In genomic region chr22:32844251-32844650, GRCh38 we compare ENCODE assay signal across 16 cellular contexts. TPM values are rescaled to one million over a fixed set of nuclear protein-coding genes. Genes with fewer than 3 reads are reported as not detected.
DNase-seq lines count a peak whose midpoint lies in the region; ATAC-seq and TF ChIP-seq lines count a peak whose summit lies in the region.
"Had no signal": no experiment of that assay in that cellular context is flagged by ENCODE, and none has a peak within 500 bp of the region (broad histone marks: within the 10 kb centered on the region; RNA-seq: fewer than 3 reads in every experiment).

No MANE protein-coding gene starts in this region.

- H3K4me3 ChIP-seq in GM23248, result no peak overlapping the region
- H3K4me3 ChIP-seq: GM23338 had no signal

- DNase-seq in DMS153 (lab: John Stamatoyannopoulos, UW), result peak; percentile 24
- no peak for DNase-seq in GM23248
- DNase-seq in activated T-helper 1 cell treated with anti-CD3 and anti-CD28 coated beads, Interleukin-12 subunit alpha, Interleukin-12 subunit beta, Interleukin-2, Interleukin-4 antibody, amounts not matched to agents 30 ng/mL and 10 ng/mL and 1 ng/mL, durations not matched to agents 14 hours and 24 hours and 36 hours (ENCODE audit: low spot score), result no peak
- no peak for DNase-seq in germinal center (ENCODE audit: low spot score)
- DNase-seq: ACHN; BE2C; Caco-2; CD4-positive, alpha-beta T cell; DMS79 treated with DMSO at 0.1 percent for 48 hours; GF-D8; HCEC 1CT had no signal

- no peak overlapping the region for H3K4me3 Mint-ChIP-seq in nephron
- H3K4me3 Mint-ChIP-seq in activated T-helper 1 cell treated with anti-CD3 and anti-CD28 coated beads, Interleukin-12 subunit alpha, Interleukin-12 subunit beta, Interleukin-2, Interleukin-4 antibody, amounts not matched to agents 30 ng/mL and 10 ng/mL and 1 ng/mL, durations not matched to agents 14 hours and 24 hours and 36 hours, result no peak overlapping the region
- H3K4me3 Mint-ChIP-seq: CD4-positive, alpha-beta T cell; GM23338 had no signal

- H3K27me3 ChIP-seq in GM23248 (replicated peaks; ENCODE audit: insufficient read depth), result no peaks in the 10 kb centered on the region
- H3K27me3 ChIP-seq: BE2C had no signal

- no peak for ATAC-seq in GM18861 (IDR thresholded peaks at IDR 0.05; ENCODE audit: unreplicated experiment)
- ATAC-seq: GM23338 had no signal

- peaks cover 37% of the 10 kb centered on the region for H3K36me3 ChIP-seq in GM23248 (ENCODE audit: low read depth)
- H3K36me3 ChIP-seq: BE2C had no signal

- H3K9me3 Mint-ChIP-seq in nephron, result no peaks in the 10 kb centered on the region
- H3K9me3 Mint-ChIP-seq in activated T-helper 1 cell treated with anti-CD3 and anti-CD28 coated beads, Interleukin-12 subunit alpha, Interleukin-12 subunit beta, Interleukin-2, Interleukin-4 antibody, amounts not matched to agents 30 ng/mL and 10 ng/mL and 1 ng/mL, durations not matched to agents 14 hours and 24 hours and 36 hours, result no peaks in the 10 kb centered on the region
- H3K9me3 Mint-ChIP-seq: CD4-positive, alpha-beta T cell; GM23338 had no signal

- no peak overlapping the region for H3K9ac ChIP-seq in GM23248

- H3K79me2 ChIP-seq in GM23248 (ENCODE audit: insufficient read depth), result peaks cover 100% of the 10 kb centered on the region

- no peak for TF ChIP-seq CTCF in nephron (IDR thresholded peaks at IDR 0.05; ENCODE audit: unreplicated experiment in 3 of 3)

- H3K4me1 Mint-ChIP-seq in nephron, result peaks cover 84% of the 10 kb centered on the region
- H3K4me1 Mint-ChIP-seq in activated T-helper 1 cell treated with anti-CD3 and anti-CD28 coated beads, Interleukin-12 subunit alpha, Interleukin-12 subunit beta, Interleukin-2, Interleukin-4 antibody, amounts not matched to agents 30 ng/mL and 10 ng/mL and 1 ng/mL, durations not matched to agents 14 hours and 24 hours and 36 hours (ENCODE audit: low read depth), result no peaks in the 10 kb centered on the region

- H3K27me3 Mint-ChIP-seq in nephron (ENCODE audit: low read depth), result no peaks in the 10 kb centered on the region
- peaks cover 6% of the 10 kb centered on the region for H3K27me3 Mint-ChIP-seq in activated T-helper 1 cell treated with anti-CD3 and anti-CD28 coated beads, Interleukin-12 subunit alpha, Interleukin-12 subunit beta, Interleukin-2, Interleukin-4 antibody, amounts not matched to agents 30 ng/mL and 10 ng/mL and 1 ng/mL, durations not matched to agents 14 hours and 24 hours and 36 hours (ENCODE audit: insufficient read depth)

- no peaks in the 10 kb centered on the region for H3K9me3 ChIP-seq in GM23248 (ENCODE audit: low read depth)
- H3K9me3 ChIP-seq: BE2C, Caco-2 had no signal

- peaks cover 58% of the 10 kb centered on the region for H4K20me1 ChIP-seq in GM23248 (ENCODE audit: insufficient read depth)

- 88 to 100% methylated on average over 1 of the region's 1 CpG for WGBS in GM23248 (ENCODE audit: low coverage in 1 of 2, low lambda C conversion rate in 2 of 2, missing lambda C conversion rate in 2 of 2), 2 experiments

- no peak overlapping the region for H3K4me2 ChIP-seq in GM23248 (ENCODE audit: unreplicated experiment)
- H3K4me2 ChIP-seq: GM23338 had no signal

- H2AFZ ChIP-seq in GM23248, result no peak overlapping the region
- H2AFZ ChIP-seq: GM23338 had no signal

- peaks cover 43% of the 10 kb centered on the region for H3K4me1 ChIP-seq in GM23248 (ENCODE audit: insufficient read depth)
- H3K4me1 ChIP-seq: Caco-2 had no signal

- in situ Hi-C loops in GM23248 (cut with MboI), result no loop called here

- no peaks in the 10 kb centered on the region for H3K9me2 ChIP-seq in GM23248 (ENCODE audit: insufficient read depth)

- H3K36me3 Mint-ChIP-seq in nephron (ENCODE audit: low read depth), result peaks cover 4% of the 10 kb centered on the region
- no peaks in the 10 kb centered on the region for H3K36me3 Mint-ChIP-seq in activated T-helper 1 cell treated with anti-CD3 and anti-CD28 coated beads, Interleukin-12 subunit alpha, Interleukin-12 subunit beta, Interleukin-2, Interleukin-4 antibody, amounts not matched to agents 30 ng/mL and 10 ng/mL and 1 ng/mL, durations not matched to agents 14 hours and 24 hours and 36 hours (ENCODE audit: low read depth)

- H3K27ac ChIP-seq in GM23248, result peak overlapping the region; percentile 60
- H3K27ac ChIP-seq: C4-2B had no signal

- H3F3A ChIP-seq in GM23248 (ENCODE audit: insufficient read depth), result peaks cover 100% of the 10 kb centered on the region

- intact Hi-C loops in activated T-helper 1 cell treated with anti-CD3 and anti-CD28 coated beads, Interleukin-12 subunit alpha, Interleukin-12 subunit beta, Interleukin-2, Interleukin-4 antibody, amounts not matched to agents 30 ng/mL and 10 ng/mL and 1 ng/mL, durations not matched to agents 14 hours and 24 hours and 36 hours (cut with micrococcal nuclease), result no loop called here

- H3K27ac Mint-ChIP-seq in nephron, result peak overlapping the region in 2 of 3 experiments; percentile 1 to 95
- H3K27ac Mint-ChIP-seq in activated T-helper 1 cell treated with anti-CD3 and anti-CD28 coated beads, Interleukin-12 subunit alpha, Interleukin-12 subunit beta, Interleukin-2, Interleukin-4 antibody, amounts not matched to agents 30 ng/mL and 10 ng/mL and 1 ng/mL, durations not matched to agents 14 hours and 24 hours and 36 hours, result no peak overlapping the region
- H3K27ac Mint-ChIP-seq: CD4-positive, alpha-beta T cell; GM23338 had no signal

RNA-seq across cellular contexts. Expression of gene TIMP3, which starts 42.7 kb away (rescaled TPM):
- 1,244 and 1,254 TPM in 2 replicates for total RNA-seq in GM23248 (2014; rRNA removed; shearing (Covaris generic))
- 1,465 and 1,490 TPM in 2 replicates for polyA plus RNA-seq in GM23248 (2016; fragmentation: Nextera tagmentation; extraction: Ambion mirVana)
- not detected in 2 replicates for total RNA-seq in activated T-helper 1 cell treated with anti-CD3 and anti-CD28 coated beads, Interleukin-12 subunit alpha, Interleukin-12 subunit beta, Interleukin-2, Interleukin-4 antibody, amounts not matched to agents 30 ng/mL and 10 ng/mL and 1 ng/mL, durations not matched to agents 14 hours and 24 hours and 36 hours
- total RNA-seq: HT-29 had no signal

Comparison
In these comparisons a context has a peak if more than half of its experiments do, and no peak if none do; other contexts are left out.
1. RNA of gene TIMP3, which starts 42.7 kb away (total RNA-seq): 1,244 to 1,254 TPM in GM23248; not detected in activated T-helper 1 cell treated with anti-CD3 and anti-CD28 coated beads, Interleukin-12 subunit alpha, Interleukin-12 subunit beta, Interleukin-2, Interleukin-4 antibody, amounts not matched to agents 30 ng/mL and 10 ng/mL and 1 ng/mL, durations not matched to agents 14 hours and 24 hours and 36 hours; every median in the first group is over 1,000 times any median in the second.